10 cellular contexts compared by ENCODE assay signal in genomic region chr22:42990131-42990838, GRCh38. TPM values are rescaled to one million over a fixed set of nuclear protein-coding genes. Genes with fewer than 3 reads are reported as not detected.
DNase-seq lines count a peak whose midpoint lies in the region; ATAC-seq, FAIRE-seq and TF ChIP-seq lines count a peak whose summit lies in the region.
"Had no signal": no experiment of that assay in that cellular context is flagged by ENCODE, and none has a peak within 500 bp of the region (broad histone marks: within the 10 kb centered on the region; RNA-seq: fewer than 3 reads in every experiment).

No MANE protein-coding gene starts in this region.

- no peak overlapping the region for H3K4me3 Mint-ChIP-seq in T-helper 2 cell treated with Interferon-gamma antibody and Interleukin-4, amounts not matched to agents 5 μg/mL and 100 μg/mL, for 36 hours
- H3K4me3 Mint-ChIP-seq: brain had no signal

- peak; percentile 98 for FAIRE-seq in bronchial epithelial cell (lab: Jason Lieb, UNC)

- no peak for ATAC-seq in activated naive CD4-positive, alpha-beta T cell treated with anti-CD3 and anti-CD28 coated beads, Interleukin-2, amount 50 U/mL, for 72 hours
- ATAC-seq in HG03442 (IDR thresholded peaks at IDR 0.05; ENCODE audit: unreplicated experiment) = no peak

- H3K9ac ChIP-seq in mucosa of rectum (ENCODE audit: low read depth in 1 of 2, low read length in 2 of 2) = peak overlapping the region in 1 of 2 donors; percentile 66

- TF ChIP-seq CTCF in BE2C (IDR thresholded peaks at IDR 0.05; ENCODE audit: low read depth, low read length) (peak; percentile 35), bronchial epithelial cell (IDR thresholded peaks at IDR 0.05; ENCODE audit: insufficient read depth, low read length, severe bottlenecking) (peak; percentile 63)

- H3K27ac Mint-ChIP-seq in activated naive CD4-positive, alpha-beta T cell treated with anti-CD3 and anti-CD28 coated beads, Interleukin-2, amount 50 U/mL, for 72 hours = no peak overlapping the region
- no peak overlapping the region for H3K27ac Mint-ChIP-seq in T-helper 2 cell treated with Interferon-gamma antibody and Interleukin-4, amounts not matched to agents 5 μg/mL and 100 μg/mL, for 36 hours

- H3K27me3 ChIP-seq in BE2C = no peaks in the 10 kb centered on the region
- H3K27me3 ChIP-seq in bronchial epithelial cell (ENCODE audit: control insufficient read depth, insufficient read depth, low read length) = no peaks in the 10 kb centered on the region
- no peaks in the 10 kb centered on the region for H3K27me3 ChIP-seq in mucosa of rectum (ENCODE audit: control insufficient read depth in 2 of 2, insufficient read depth in 2 of 2, low read length in 2 of 2)

- peak overlapping the region; percentile 79 to 90 for H3K27ac ChIP-seq in mucosa of rectum (ENCODE audit: low read depth in 2 of 2, low read length in 2 of 2)

- H3K4me1 ChIP-seq in BE2C (no peaks in the 10 kb centered on the region), mucosa of rectum (ENCODE audit: control insufficient read depth in 2 of 2, insufficient read depth in 2 of 2, low read length in 2 of 2) (peaks cover 34 to 56% of the 10 kb centered on the region in 2 donors)

- H3K9me3 Mint-ChIP-seq in activated naive CD4-positive, alpha-beta T cell treated with anti-CD3 and anti-CD28 coated beads, Interleukin-2, amount 50 U/mL, for 72 hours = no peaks in the 10 kb centered on the region
- H3K9me3 Mint-ChIP-seq in T-helper 2 cell treated with Interferon-gamma antibody and Interleukin-4, amounts not matched to agents 5 μg/mL and 100 μg/mL, for 36 hours = no peaks in the 10 kb centered on the region

- H3K27me3 Mint-ChIP-seq in T-helper 2 cell treated with Interferon-gamma antibody and Interleukin-4, amounts not matched to agents 5 μg/mL and 100 μg/mL, for 36 hours (ENCODE audit: low read depth) = no peaks in the 10 kb centered on the region

- H3K36me3 ChIP-seq in BE2C (no peaks in the 10 kb centered on the region), bronchial epithelial cell (ENCODE audit: control insufficient read depth, insufficient read depth, low read length) (no peaks in the 10 kb centered on the region), mucosa of rectum (ENCODE audit: control insufficient read depth in 2 of 2, insufficient read depth in 2 of 2, low read length in 2 of 2) (no peaks in the 10 kb centered on the region)

- H3K4me3 ChIP-seq in BE2C (ENCODE audit: low read depth, low read length) (no peak overlapping the region), bronchial epithelial cell (ENCODE audit: low read depth, low read length) (no peak overlapping the region), mucosa of rectum (ENCODE audit: low read length in 2 of 2) (no peak overlapping the region)

- no peak for DNase-seq in BE2C
- peak; percentile 95 for DNase-seq in LHCN-M2 (ENCODE audit: low read depth)
- peak; percentile 90 for DNase-seq in bronchial epithelial cell (ENCODE audit: low read depth)
- DNase-seq in activated naive CD4-positive, alpha-beta T cell treated with anti-CD3 and anti-CD28 coated beads, Interleukin-2, amount 50 U/mL, for 72 hours (ENCODE audit: low spot score in 2 of 2) = no peak
- DNase-seq in NCI-H1436 treated with DMSO at 0.1 percent for 48 hours (lab: John Stamatoyannopoulos, UW) = no peak
- no peak for DNase-seq in T-helper 2 cell treated with Interferon-gamma antibody and Interleukin-4, amounts not matched to agents 5 μg/mL and 100 μg/mL, for 36 hours (ENCODE audit: low spot score)
- DNase-seq: NCI-H187 had no signal

- H3K9me3 ChIP-seq in BE2C (no peaks in the 10 kb centered on the region), mucosa of rectum (ENCODE audit: control insufficient read depth in 2 of 2, low read length in 2 of 2) (no peaks in the 10 kb centered on the region)

- H3K36me3 Mint-ChIP-seq in activated naive CD4-positive, alpha-beta T cell treated with anti-CD3 and anti-CD28 coated beads, Interleukin-2, amount 50 U/mL, for 72 hours = peaks cover 0 to 9% of the 10 kb centered on the region in 2 donors
- peaks cover 2% of the 10 kb centered on the region for H3K36me3 Mint-ChIP-seq in T-helper 2 cell treated with Interferon-gamma antibody and Interleukin-4, amounts not matched to agents 5 μg/mL and 100 μg/mL, for 36 hours (ENCODE audit: low read depth)

- H3K4me1 Mint-ChIP-seq in T-helper 2 cell treated with Interferon-gamma antibody and Interleukin-4, amounts not matched to agents 5 μg/mL and 100 μg/mL, for 36 hours (ENCODE audit: low read depth) = no peaks in the 10 kb centered on the region

RNA-seq across cellular contexts. Expression of gene PACSIN2, which starts 24.7 kb away (rescaled TPM):
- 45.9 TPM for polyA plus RNA-seq in BE2C (2012; ENCODE audit: insufficient read depth, insufficient read length, low read depth)
- 66.3 and 66.8 TPM in 2 replicates for total RNA-seq in LHCN-M2 (2014; rRNA removed)
- polyA plus RNA-seq in LHCN-M2 (2012) = 44.8 TPM
- total RNA-seq in bronchial epithelial cell = 49.8 and 68.9 TPM in 2 replicates
- 10 to 100 TPM; 25.6 to 28.2 TPM for total RNA-seq in activated naive CD4-positive, alpha-beta T cell treated with anti-CD3 and anti-CD28 coated beads, Interleukin-2, amount 50 U/mL, for 72 hours

Comparison
In these comparisons a context has a peak if more than half of its experiments do, and no peak if none do; other contexts are left out.
1. DNase-seq: peak in LHCN-M2 (single experiment) and bronchial epithelial cell (single experiment); none in BE2C (single experiment), activated naive CD4-positive, alpha-beta T cell treated with anti-CD3 and anti-CD28 coated beads, Interleukin-2, amount 50 U/mL, for 72 hours (0 of 2), NCI-H1436 treated with DMSO at 0.1 percent for 48 hours (single experiment) and T-helper 2 cell treated with Interferon-gamma antibody and Interleukin-4, amounts not matched to agents 5 μg/mL and 100 μg/mL, for 36 hours (single experiment).